1 cellular context compared by ENCODE assay signal in genomic region chr5:65555266-65555665, GRCh38.
TF ChIP-seq lines count a peak whose summit lies in the region.

No MANE protein-coding gene starts in this region.

TF ChIP-seq in endothelial cell of umbilical vein, 7 proteins besides CTCF, POLR2A, EP300 and RAD21 (continued from another document):
- TF ChIP-seq MAX (IDR thresholded peaks at IDR 0.05; ENCODE audit: insufficient read depth, insufficient read length) (no peak), FOS (IDR thresholded peaks at IDR 0.05; ENCODE audit: borderline replicate concordance, insufficient read depth, low read length) (no peak), JUN (IDR thresholded peaks at IDR 0.05; ENCODE audit: borderline replicate concordance, insufficient read depth, insufficient read length, low read depth) (no peak), POLR2AphosphoS5 (IDR thresholded peaks at IDR 0.05; ENCODE audit: insufficient read depth, low read depth, low read length) (no peak)
